ENCODE assay signal across 28 cellular contexts in the genomic region with DNA sequence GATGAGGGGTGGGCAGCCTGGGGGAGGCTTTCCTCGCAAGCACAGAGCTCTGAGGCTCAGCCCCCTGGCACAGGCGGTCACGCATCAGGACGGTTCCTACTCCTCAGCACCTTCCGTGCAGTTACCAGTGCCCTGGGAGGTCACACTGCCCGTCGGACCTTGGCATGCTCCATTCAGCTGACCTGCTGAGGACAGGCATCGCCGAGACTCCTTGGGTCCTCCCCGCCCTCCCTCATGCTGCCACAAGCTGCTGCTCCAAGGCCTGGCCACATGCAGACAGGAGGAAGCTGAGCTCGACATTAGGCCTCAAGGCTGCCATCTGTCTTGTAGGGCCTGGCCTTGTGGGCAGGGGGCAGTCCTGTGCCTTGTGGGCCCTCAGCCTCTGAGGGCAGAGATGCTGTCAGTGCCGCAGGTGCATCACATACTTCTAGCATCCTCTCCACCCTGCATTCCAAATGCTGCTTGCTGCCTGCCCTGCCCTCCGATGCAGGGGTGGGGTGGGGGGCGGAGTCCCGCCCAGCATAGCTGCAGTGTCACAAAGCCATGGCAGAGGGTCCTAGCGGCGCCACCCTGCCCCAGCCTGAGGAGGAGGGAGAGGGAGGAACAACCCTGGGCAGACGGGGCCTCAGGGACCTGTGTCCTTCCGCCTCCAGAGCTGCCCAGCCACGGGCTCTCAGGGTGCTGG. TPM values are rescaled to one million over a fixed set of nuclear protein-coding genes. Genes with fewer than 3 reads are reported as not detected.
DNase-seq lines count a peak whose midpoint lies in the region; ATAC-seq, FAIRE-seq and TF ChIP-seq lines count a peak whose summit lies in the region.
"Had no signal": no experiment of that assay in that cellular context is flagged by ENCODE, and none has a peak within 500 bp of the region (broad histone marks: within the 10 kb centered on the region; RNA-seq: fewer than 3 reads in every experiment).

No MANE protein-coding gene starts in this region.

- ATAC-seq in left ventricle myocardium superior: peak; percentile 2
- ATAC-seq in left cardiac atrium: no peak
- ATAC-seq: stimulated activated naive CD8-positive, alpha-beta T cell treated with anti-CD3 and anti-CD28 coated beads, Interleukin-15, Interleukin-2, amounts not matched to agents 100 U/mL and 50 U/mL, for 24 hours had no signal

- TF ChIP-seq CTCF in kidney (IDR thresholded peaks at IDR 0.05; ENCODE audit: borderline replicate concordance, extremely low read depth, insufficient read depth) (no peak), spleen (IDR thresholded peaks at IDR 0.05 in 8 of 11, conservative IDR thresholded peaks at IDR 0.05 in 3 of 11) (no peak)

- peaks cover 24 to 54% of the 10 kb centered on the region in 2 donors for H3K36me3 ChIP-seq in kidney (ENCODE audit: control insufficient read depth in 1 of 2, insufficient read depth in 2 of 2, low read length in 2 of 2)
- peaks cover 3 to 78% (median 63%) of the 10 kb centered on the region in 6 donors for H3K36me3 ChIP-seq in spleen

- H3K9me3 ChIP-seq in kidney (ENCODE audit: control insufficient read depth in 1 of 2, low read length in 2 of 2) (no peaks in the 10 kb centered on the region), spleen (no peaks in the 10 kb centered on the region)
- H3K9me3 ChIP-seq: BLaER1 treated with 17β-estradiol and CSF1 and Interleukin-3, amounts not matched to agents 10 nM and 100 nM; heart right ventricle; sigmoid colon had no signal

- DNase-seq in left ventricle myocardium superior (peak; percentile 26), left cardiac atrium (no peak), RKO (ENCODE audit: low spot score) (peak; percentile 21), kidney (peak; percentile 62), spleen (peak; percentile 60), NCI-H2029 treated with DMSO at 0.1 percent for 48 hours (lab: John Stamatoyannopoulos, UW) (no peak), DMS114 treated with DMSO at 0.1 percent for 48 hours (lab: John Stamatoyannopoulos, UW; ENCODE audit: unreplicated experiment) (no peak)
- no peak for DNase-seq in central memory CD4-positive, alpha-beta T cell
- DNase-seq: activated B cell treated with CpG ODN at 0.5 μM for 24 hours; activated CD4-positive, alpha-beta T cell treated with anti-CD3 and anti-CD28 coated beads, Interleukin-2, amount 50 U/mL, for 48 hours; COR-L47; effector CD4-positive, alpha-beta T cell; EL; heart right ventricle; NCI-H1048; NCI-H1930; NCI-H2227 treated with DMSO at 0.1 percent for 48 hours; NCI-H748 treated with DMSO at 0.1 percent for 48 hours; sigmoid colon; stimulated activated CD4-positive, alpha-beta T cell treated with anti-CD3 and anti-CD28 coated beads, Interleukin-15, amount 100 ng/mL, for 24 hours; stimulated activated naive CD8-positive, alpha-beta T cell treated with anti-CD3 and anti-CD28 coated beads, Interleukin-15, Interleukin-2, amounts not matched to agents 100 U/mL and 50 U/mL, for 24 hours had no signal

- H3K27me3 ChIP-seq in spleen (replicated peaks in 1 of 7): no peaks in the 10 kb centered on the region
- H3K27me3 ChIP-seq: BLaER1 treated with 17β-estradiol and CSF1 and Interleukin-3, amounts not matched to agents 10 nM and 100 nM; heart right ventricle; sigmoid colon had no signal

- 92 to 97% (median 95%) methylated on average over 8 to 20 of the region's 20 CpGs for WGBS in spleen, 5 donors

- TF ChIP-seq POLR2A in spleen (IDR thresholded peaks at IDR 0.05): no peak

- no peak overlapping the region for H3K9ac ChIP-seq in kidney (ENCODE audit: low read length in 2 of 2)
- H3K9ac ChIP-seq: BLaER1 treated with 17β-estradiol and CSF1 and Interleukin-3, amounts not matched to agents 10 nM and 100 nM; parathyroid adenoma had no signal

- FAIRE-seq in kidney (lab: Jason Lieb, UNC): no peak
- FAIRE-seq: astrocyte had no signal

- H3K4me1 ChIP-seq in kidney (ENCODE audit: control insufficient read depth in 1 of 2, insufficient read depth in 1 of 2, low read depth in 1 of 2, low read length in 2 of 2) (no peaks in the 10 kb centered on the region), spleen (peaks cover 0 to 10% (median 4%) of the 10 kb centered on the region in 6 donors)
- H3K4me1 ChIP-seq: parathyroid adenoma, sigmoid colon had no signal

- H3K27ac ChIP-seq in kidney (ENCODE audit: low read depth in 2 of 2, low read length in 2 of 2) (no peak overlapping the region), spleen (no peak overlapping the region)
- H3K27ac ChIP-seq: BLaER1 treated with 17β-estradiol and CSF1 and Interleukin-3, amounts not matched to agents 10 nM and 100 nM; parathyroid adenoma; RWPE1; sigmoid colon had no signal

- H3K4me3 ChIP-seq in kidney (ENCODE audit: low read length in 2 of 2): no peak overlapping the region
- H3K4me3 ChIP-seq in spleen: no peak overlapping the region
- H3K4me3 ChIP-seq: BLaER1 treated with 17β-estradiol and CSF1 and Interleukin-3, amounts not matched to agents 10 nM and 100 nM; heart right ventricle; sigmoid colon had no signal

- intact Hi-C loops in left ventricle myocardium superior (cut with micrococcal nuclease) (no loop called here), left cardiac atrium (cut with DNase I) (no loop called here), kidney (cut with DNase I) (no loop called here), spleen (cut with DNase I; ENCODE audit: low total_unique reads) (no loop called here)

RNA-seq across cellular contexts. Expression of a gene that starts 9.3 kb away (rescaled TPM):
- not detected for total RNA-seq in left ventricle myocardium superior
- not detected for total RNA-seq in left cardiac atrium
- not detected for total RNA-seq in kidney
- not detected for polyA plus RNA-seq in kidney (ENCODE audit: insufficient read depth, low read depth, low replicate concordance)
- total RNA-seq in spleen: not detected
- polyA plus RNA-seq in spleen: not detected
- total RNA-seq: activated B cell treated with CpG ODN at 0.5 μM for 24 hours, astrocyte, epithelial cell of proximal tubule, fibroblast of villous mesenchyme, heart right ventricle, sigmoid colon had no signal
- polyA plus RNA-seq: heart right ventricle, sigmoid colon, thymus had no signal

RNA-seq across cellular contexts. Expression of a gene that starts 14.8 kb away (rescaled TPM):
- total RNA-seq in left ventricle myocardium superior: 13.1 TPM
- total RNA-seq in left cardiac atrium: 10 to 100 TPM; 15.4 to 16.0 TPM
- total RNA-seq in kidney: 44.8 TPM
- polyA plus RNA-seq in kidney (ENCODE audit: insufficient read depth, low read depth, low replicate concordance): 39.3 TPM
- 10 to 100 TPM in 6 of 7 donors, 1 to 10 TPM in 1; 9.8 to 19.7 (median 14.9) TPM for total RNA-seq in spleen
- 1 to 10 TPM; 4.0 to 9.2 (median 9.0) TPM for polyA plus RNA-seq in spleen

RNA-seq across cellular contexts. Expression of a gene that starts 42.5 kb away (rescaled TPM):
- total RNA-seq in left ventricle myocardium superior (48.6 TPM), left cardiac atrium (10 to 100 TPM; 35.4 to 38.2 TPM), kidney (51.6 TPM), spleen (10 to 100 TPM; 35.0 to 85.9 (median 51.2) TPM)
- polyA plus RNA-seq in kidney (ENCODE audit: insufficient read depth, low read depth, low replicate concordance) (66.6 TPM), spleen (10 to 100 TPM; 27.2 to 40.3 (median 33.8) TPM)

RNA-seq across cellular contexts. Expression of a gene that starts 42.7 kb away (rescaled TPM):
- total RNA-seq in left ventricle myocardium superior (2.0 TPM), left cardiac atrium (1 to 10 TPM; 1.4 to 2.3 TPM), kidney (3.4 TPM), spleen (1 to 10 TPM; 2.4 to 4.6 (median 3.7) TPM)
- polyA plus RNA-seq in kidney (ENCODE audit: insufficient read depth, low read depth, low replicate concordance) (0.99 TPM), spleen (1 to 10 TPM in 2 of 3 donors, under 1 TPM in 1; 0.78 to 1.3 (median 1.2) TPM)

Comparison
In these comparisons a context has a peak if more than half of its experiments do, and no peak if none do; other contexts are left out.
1. DNase-seq: peak in left ventricle myocardium superior (single experiment), RKO (single experiment), kidney (single experiment) and spleen (single experiment); none in left cardiac atrium (single experiment), NCI-H2029 treated with DMSO at 0.1 percent for 48 hours (single experiment), central memory CD4-positive, alpha-beta T cell (single experiment) and DMS114 treated with DMSO at 0.1 percent for 48 hours (single experiment).